In genomic region chr1:69441496-69441895, GRCh38 we compare ENCODE assay signal across 15 cellular contexts.
DNase-seq lines count a peak whose midpoint lies in the region; ATAC-seq and TF ChIP-seq lines count a peak whose summit lies in the region.
"Had no signal": no experiment of that assay in that cellular context is flagged by ENCODE, and none has a peak within 500 bp of the region (broad histone marks: within the 10 kb centered on the region; RNA-seq: fewer than 3 reads in every experiment).

No MANE protein-coding gene starts in this region.

- H3K36me3 ChIP-seq in RWPE2 (ENCODE audit: low read depth) (no peaks in the 10 kb centered on the region), upper lobe of left lung (no peaks in the 10 kb centered on the region)

- H3K9me3 Mint-ChIP-seq in chondrocyte (ENCODE audit: low read depth): peaks cover 2% of the 10 kb centered on the region

- DNase-seq in NCI-H226: peak; percentile 55
- no peak for DNase-seq in RWPE2 (ENCODE audit: low spot score)
- peak; percentile 16 for DNase-seq in fibroblast of villous mesenchyme (ENCODE audit: low read depth)
- peak; percentile 11 for DNase-seq in renal cortical epithelial cell (ENCODE audit: low read depth)
- no peak for DNase-seq in chondrocyte (ENCODE audit: low spot score)
- DNase-seq in upper lobe of left lung: no peak
- no peak for DNase-seq in NCI-H1092 treated with DMSO at 0.1 percent for 48 hours (lab: John Stamatoyannopoulos, UW)
- DNase-seq: C1 segment of cervical spinal cord; CD4-positive, alpha-beta T cell; DMS79; GM23248 had no signal

- H3K4me3 ChIP-seq in RWPE2 (ENCODE audit: severe bottlenecking) (no peak overlapping the region), fibroblast of villous mesenchyme (ENCODE audit: low read depth, low read length) (no peak overlapping the region), upper lobe of left lung (no peak overlapping the region)
- H3K4me3 ChIP-seq: GM12878, GM23248 had no signal

- peak overlapping the region; percentile 28 for H3K27ac ChIP-seq in RWPE2 (ENCODE audit: poor library complexity, severe bottlenecking)
- H3K27ac ChIP-seq in upper lobe of left lung: no peak overlapping the region
- H3K27ac ChIP-seq: GM23248, HL-60 had no signal

- no peaks in the 10 kb centered on the region for H3K36me3 Mint-ChIP-seq in chondrocyte (ENCODE audit: low read depth)

- H3K4me3 Mint-ChIP-seq in chondrocyte (ENCODE audit: unreplicated experiment): no peak overlapping the region
- H3K4me3 Mint-ChIP-seq: B cell; CD4-positive, alpha-beta T cell had no signal

- TF ChIP-seq EP300 in upper lobe of left lung (IDR thresholded peaks at IDR 0.05): no peak

- no peak overlapping the region for H3K27ac Mint-ChIP-seq in chondrocyte (ENCODE audit: unreplicated experiment)
- H3K27ac Mint-ChIP-seq: B cell; CD4-positive, alpha-beta T cell had no signal

- H3K27me3 ChIP-seq in RWPE2 (ENCODE audit: insufficient read depth, poor library complexity, severe bottlenecking): no peaks in the 10 kb centered on the region
- no peaks in the 10 kb centered on the region for H3K27me3 ChIP-seq in upper lobe of left lung

- TF ChIP-seq POLR2A in upper lobe of left lung (IDR thresholded peaks at IDR 0.05): no peak

- H3K9me3 ChIP-seq in RWPE2 (ENCODE audit: severe bottlenecking) (no peaks in the 10 kb centered on the region), upper lobe of left lung (no peaks in the 10 kb centered on the region)

- H3K4me1 Mint-ChIP-seq in chondrocyte (ENCODE audit: low read depth): no peaks in the 10 kb centered on the region
- H3K4me1 Mint-ChIP-seq: B cell had no signal

- peak; percentile 10; the same call in 1 of the 3 replicates for ATAC-seq in RWPE2 (ENCODE audit: low read depth)
- no peak for ATAC-seq in upper lobe of left lung (ENCODE audit: low FRiP score in 2 of 2)
- ATAC-seq: GM12878, HCT116 had no signal

- TF ChIP-seq CTCF in RWPE2 (IDR thresholded peaks at IDR 0.05; ENCODE audit: poor library complexity, severe bottlenecking): no peak
- TF ChIP-seq CTCF in fibroblast of villous mesenchyme (IDR thresholded peaks at IDR 0.05; ENCODE audit: insufficient read depth, low read depth, low read length): no peak
- no peak for TF ChIP-seq CTCF in chondrocyte (IDR thresholded peaks at IDR 0.05)
- no peak for TF ChIP-seq CTCF in upper lobe of left lung (IDR thresholded peaks at IDR 0.05)

- H3K4me1 ChIP-seq in RWPE2 (ENCODE audit: insufficient read depth, poor library complexity, severe bottlenecking) (no peaks in the 10 kb centered on the region), upper lobe of left lung (no peaks in the 10 kb centered on the region)

- H3K27me3 Mint-ChIP-seq in chondrocyte (ENCODE audit: low read depth): no peaks in the 10 kb centered on the region
- H3K27me3 Mint-ChIP-seq: B cell; CD4-positive, alpha-beta T cell had no signal

Comparison
In these comparisons a context has a peak if more than half of its experiments do, and no peak if none do; other contexts are left out.
1. DNase-seq: peak in NCI-H226 (single experiment), fibroblast of villous mesenchyme (single experiment) and renal cortical epithelial cell (single experiment); none in RWPE2 (single experiment), chondrocyte (single experiment), upper lobe of left lung (0 of 2) and NCI-H1092 treated with DMSO at 0.1 percent for 48 hours (single experiment).